In the genomic region with DNA sequence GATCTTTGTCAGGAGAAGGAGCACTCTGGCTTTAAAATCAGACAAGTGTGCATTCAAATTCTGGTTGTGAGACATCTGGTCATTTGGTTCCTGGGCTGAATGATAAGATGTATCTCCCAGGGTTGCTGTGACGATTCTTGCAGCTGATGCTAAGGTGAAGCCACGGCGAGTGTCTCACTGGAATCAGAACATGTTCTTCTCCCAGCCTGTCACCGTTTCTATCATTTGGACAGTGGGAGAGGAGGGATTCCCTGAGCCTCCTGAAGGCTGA, we compare ENCODE assay signal across 20 cellular contexts.
DNase-seq lines count a peak whose midpoint lies in the region; ATAC-seq and TF ChIP-seq lines count a peak whose summit lies in the region.
"Had no signal": no experiment of that assay in that cellular context is flagged by ENCODE, and none has a peak within 500 bp of the region (broad histone marks: within the 10 kb centered on the region; RNA-seq: fewer than 3 reads in every experiment).

No MANE protein-coding gene starts in this region.

- POLR2A ChIA-PET in CD4-positive, alpha-beta memory T cell (lab: Charles Lee; ENCODE audit: partially characterized antibody): interaction anchor here (0.9 to 2.0 kb wide), 2 partner anchors 10 to 35 kb away, joined by 3 to 9 read pairs; no protein-coding TSS in a partner anchor

- peaks cover 34% of the 10 kb centered on the region for H3F3A ChIP-seq in MM.1S (ENCODE audit: insufficient read depth, low read length)

- no peaks in the 10 kb centered on the region for H3K79me1 ChIP-seq in trophoblast cell (ENCODE audit: low read length)

- no peak overlapping the region for H3K14ac ChIP-seq in trophoblast cell (ENCODE audit: low read length)

- H3K4me1 Mint-ChIP-seq in CD4-positive, alpha-beta memory T cell: peaks cover 62 to 97% (median 85%) of the 10 kb centered on the region in 4 donors
- peaks cover 54 to 76% of the 10 kb centered on the region in 2 donors for H3K4me1 Mint-ChIP-seq in effector memory CD8-positive, alpha-beta T cell (ENCODE audit: low read depth in 2 of 2)

- peaks cover 8% of the 10 kb centered on the region for H3K36me3 ChIP-seq in CD4-positive, alpha-beta memory T cell (ENCODE audit: insufficient read depth, low read length)
- H3K36me3 ChIP-seq in MM.1S (replicated peaks; ENCODE audit: insufficient read depth, low read length): peaks cover 3% of the 10 kb centered on the region; the same call in 1 of the 2 replicates
- no peaks in the 10 kb centered on the region for H3K36me3 ChIP-seq in trophoblast cell (ENCODE audit: control insufficient read depth in 1 of 2, insufficient read depth in 2 of 2, low read length in 2 of 2)

- H2BK12ac ChIP-seq in trophoblast cell (ENCODE audit: low read length): no peak overlapping the region

- intact Hi-C loops in CD4-positive, alpha-beta memory T cell (cut with micrococcal nuclease): no loop called here

- H3K27me3 ChIP-seq in CD4-positive, alpha-beta memory T cell (ENCODE audit: insufficient read depth, low read length): no peaks in the 10 kb centered on the region
- H3K27me3 ChIP-seq in MM.1S (replicated peaks; ENCODE audit: insufficient read depth, low read length) (no peaks in the 10 kb centered on the region), trophoblast cell (ENCODE audit: insufficient read depth, low read length) (no peaks in the 10 kb centered on the region)
- H3K27me3 ChIP-seq: gastrocnemius medialis, tibial nerve had no signal

- no peak overlapping the region for H3K4me3 ChIP-seq in CD4-positive, alpha-beta memory T cell (ENCODE audit: low read length in 2 of 2)
- H3K4me3 ChIP-seq in MM.1S (ENCODE audit: low read length): no peak overlapping the region
- H3K4me3 ChIP-seq in trophoblast cell (ENCODE audit: low read depth, low read length): no peak overlapping the region
- H3K4me3 ChIP-seq: gastrocnemius medialis, tibial nerve had no signal

- peak overlapping the region; percentile 52 for H3K4ac ChIP-seq in trophoblast cell (ENCODE audit: low read depth, low read length)

- H2BK120ac ChIP-seq in trophoblast cell (ENCODE audit: insufficient read depth, low read length, poor library complexity): no peak overlapping the region

- TF ChIP-seq CTCF in MM.1S (IDR thresholded peaks at IDR 0.05; ENCODE audit: low read length): no peak

- H3K36me3 Mint-ChIP-seq in CD4-positive, alpha-beta memory T cell: peaks cover 23 to 53% of the 10 kb centered on the region in 2 donors
- H3K36me3 Mint-ChIP-seq in effector memory CD8-positive, alpha-beta T cell (ENCODE audit: insufficient read depth): peaks cover 13% of the 10 kb centered on the region

- peaks cover 3% of the 10 kb centered on the region; the same call in 1 of the 2 replicates for H4K20me1 ChIP-seq in MM.1S (ENCODE audit: insufficient read depth, low read length)

- H3K9me3 Mint-ChIP-seq in CD4-positive, alpha-beta memory T cell: peaks cover 0 to 3% (median 0%) of the 10 kb centered on the region in 8 donors
- H3K9me3 Mint-ChIP-seq in effector memory CD8-positive, alpha-beta T cell: no peaks in the 10 kb centered on the region
- H3K9me3 Mint-ChIP-seq: activated CD4-positive, alpha-beta T cell treated with anti-CD3 and anti-CD28 coated beads, Interleukin-2, amount 10 ng/mL, durations not matched to agents 7 days and 5 days; activated naive CD8-positive, alpha-beta T cell treated with anti-CD3 and anti-CD28 coated beads, Interleukin-2, amount 10 ng/mL, durations not matched to agents 7 days and 5 days; dendritic cell treated with granulocyte-macrophage colony-stimulating factor and Interleukin-4, amounts not matched to agents 40 ng/mL and 50 ng/mL, for 4 days; HFFc6 had no signal

- no peak overlapping the region for H2BK5ac ChIP-seq in trophoblast cell (ENCODE audit: low read depth, low read length, poor library complexity)

- peaks cover 90% of the 10 kb centered on the region for H3K79me2 ChIP-seq in MM.1S (ENCODE audit: low read length)
- H3K79me2 ChIP-seq in trophoblast cell (ENCODE audit: control insufficient read depth, insufficient read depth, low read length, poor library complexity): peaks cover 4% of the 10 kb centered on the region

- H3K4me3 Mint-ChIP-seq in CD4-positive, alpha-beta memory T cell: peak overlapping the region in 2 of 8 donors; percentile 13 to 20
- no peak overlapping the region for H3K4me3 Mint-ChIP-seq in effector memory CD8-positive, alpha-beta T cell
- H3K4me3 Mint-ChIP-seq: activated CD4-positive, alpha-beta T cell treated with anti-CD3 and anti-CD28 coated beads, Interleukin-2, amount 10 ng/mL, durations not matched to agents 7 days and 5 days; activated naive CD8-positive, alpha-beta T cell treated with anti-CD3 and anti-CD28 coated beads, Interleukin-2, amount 10 ng/mL, durations not matched to agents 7 days and 5 days; dendritic cell treated with granulocyte-macrophage colony-stimulating factor and Interleukin-4, amounts not matched to agents 40 ng/mL and 50 ng/mL, for 4 days; HFFc6 had no signal

- H3K9me3 ChIP-seq in CD4-positive, alpha-beta memory T cell (ENCODE audit: control insufficient read depth in 1 of 2, low read length in 2 of 2): no peaks in the 10 kb centered on the region
- no peaks in the 10 kb centered on the region for H3K9me3 ChIP-seq in MM.1S (replicated peaks; ENCODE audit: insufficient read depth, low read length)
- H3K9me3 ChIP-seq in trophoblast cell (ENCODE audit: insufficient read depth, low read depth, low read length): no peaks in the 10 kb centered on the region
- H3K9me3 ChIP-seq: gastrocnemius medialis, tibial nerve had no signal

- H2AK5ac ChIP-seq in trophoblast cell (ENCODE audit: low read length): no peak overlapping the region

- DNase-seq in CD4-positive, alpha-beta memory T cell: no peak
- DNase-seq in MM.1S (no peak), trophoblast cell (no peak), DMS153 treated with DMSO at 0.1 percent for 48 hours (lab: John Stamatoyannopoulos, UW; ENCODE audit: unreplicated experiment) (no peak)
- DNase-seq in effector memory CD8-positive, alpha-beta T cell: no peak
- DNase-seq in activated effector memory CD4-positive, alpha-beta T cell treated with Interleukin-2 at 50 U/mL for 16 hours: no peak
- DNase-seq: activated CD4-positive, alpha-beta T cell treated with anti-CD3 and anti-CD28 coated beads, Interleukin-2, amount 10 ng/mL, durations not matched to agents 7 days and 5 days; activated naive CD8-positive, alpha-beta T cell treated with anti-CD3 and anti-CD28 coated beads, Interleukin-2, amount 10 ng/mL, durations not matched to agents 7 days and 5 days; Calu3; EL; HFFc6; KG1; NCI-H187 treated with DMSO at 0.1 percent for 48 hours; NK-92 treated with Interleukin-12 subunit alpha and Interleukin-12 subunit beta, amount 100 ng/mL, for 24 hours; SW 1271 had no signal

- H3K27ac Mint-ChIP-seq in CD4-positive, alpha-beta memory T cell: peak overlapping the region in 6 of 7 donors; percentile 35 to 72 (median 68)
- H3K27ac Mint-ChIP-seq in effector memory CD8-positive, alpha-beta T cell: peak overlapping the region; percentile 20 to 82
- H3K27ac Mint-ChIP-seq: activated naive CD8-positive, alpha-beta T cell treated with anti-CD3 and anti-CD28 coated beads, Interleukin-2, amount 10 ng/mL, durations not matched to agents 7 days and 5 days; dendritic cell treated with granulocyte-macrophage colony-stimulating factor and Interleukin-4, amounts not matched to agents 40 ng/mL and 50 ng/mL, for 4 days; HFFc6 had no signal

- CTCF ChIA-PET in CD4-positive, alpha-beta memory T cell (lab: Charles Lee; ENCODE audit: partially characterized antibody): interaction anchor here (1.2 to 2.7 kb wide), 3 partner anchors 9 to 17 kb away, joined by 3 to 10 read pairs (median 4); no protein-coding TSS in a partner anchor

- H4K12ac ChIP-seq in trophoblast cell (ENCODE audit: low read depth, low read length): no peak overlapping the region

- peaks cover 93% of the 10 kb centered on the region for H3K4me1 ChIP-seq in CD4-positive, alpha-beta memory T cell (ENCODE audit: insufficient read depth, low read length)
- H3K4me1 ChIP-seq in MM.1S (ENCODE audit: low read length) (peaks cover 67% of the 10 kb centered on the region), trophoblast cell (ENCODE audit: control insufficient read depth in 1 of 2, insufficient read depth in 2 of 2, low read length in 2 of 2) (peaks cover 0 to 2% of the 10 kb centered on the region in 2 experiments)

- ATAC-seq in effector memory CD8-positive, alpha-beta T cell (replicated peaks): no peak
- ATAC-seq in HG02970 (IDR thresholded peaks at IDR 0.05; ENCODE audit: low FRiP score, unreplicated experiment): no peak
- ATAC-seq in GM18511 (IDR thresholded peaks at IDR 0.05; ENCODE audit: unreplicated experiment): no peak

- no peaks in the 10 kb centered on the region for H3K27me3 Mint-ChIP-seq in CD4-positive, alpha-beta memory T cell
- no peaks in the 10 kb centered on the region for H3K27me3 Mint-ChIP-seq in effector memory CD8-positive, alpha-beta T cell
- H3K27me3 Mint-ChIP-seq: activated CD4-positive, alpha-beta T cell treated with anti-CD3 and anti-CD28 coated beads, Interleukin-2, amount 10 ng/mL, durations not matched to agents 7 days and 5 days; activated naive CD8-positive, alpha-beta T cell treated with anti-CD3 and anti-CD28 coated beads, Interleukin-2, amount 10 ng/mL, durations not matched to agents 7 days and 5 days; dendritic cell treated with granulocyte-macrophage colony-stimulating factor and Interleukin-4, amounts not matched to agents 40 ng/mL and 50 ng/mL, for 4 days had no signal

- H4K8ac ChIP-seq in trophoblast cell (ENCODE audit: low read depth, low read length): no peak overlapping the region

- no peaks in the 10 kb centered on the region for H3K9me2 ChIP-seq in MM.1S (replicated peaks; ENCODE audit: insufficient read depth, low read length)

- H3K4me2 ChIP-seq in MM.1S (ENCODE audit: low read depth, low read length) (peak overlapping the region; percentile 40; the same call in 1 of the 2 replicates), trophoblast cell (ENCODE audit: low read length) (no peak overlapping the region)

- H2AFZ ChIP-seq in MM.1S (ENCODE audit: low read length) (no peak overlapping the region), trophoblast cell (ENCODE audit: insufficient read depth, low read length, poor library complexity) (no peak overlapping the region)

- H3K9ac ChIP-seq in MM.1S (ENCODE audit: low read length) (no peak overlapping the region; the same call in 1 of the 2 replicates), trophoblast cell (ENCODE audit: low read length) (no peak overlapping the region)

- no peak overlapping the region for H3K18ac ChIP-seq in trophoblast cell (ENCODE audit: low read length)

- WGBS in trophoblast cell (ENCODE audit: extremely low coverage, insufficient coverage, insufficient read length): no CpG with 5 or more reads among the region's 4 CpGs

- no peak overlapping the region for H3K27ac ChIP-seq in CD4-positive, alpha-beta memory T cell (ENCODE audit: low read depth, low read length)
- H3K27ac ChIP-seq in MM.1S (ENCODE audit: low read length): peak overlapping the region; percentile 79; the same call in 1 of the 2 replicates
- H3K27ac ChIP-seq in trophoblast cell (ENCODE audit: low read depth, low read length): no peak overlapping the region

- H4K91ac ChIP-seq in trophoblast cell (ENCODE audit: low read depth, low read length): no peak overlapping the region

- no peak overlapping the region for H3K23ac ChIP-seq in trophoblast cell (ENCODE audit: low read length)
